Comparison of ENCODE assay signal across 8 cellular contexts in genomic region chr1:68116643-68117235, GRCh38.
A peak's percentile ranks its signal among the peaks of the same experiment; 100 is the strongest.
DNase-seq lines count a peak whose midpoint lies in the region; ATAC-seq, FAIRE-seq and TF ChIP-seq lines count a peak whose summit lies in the region.

No MANE protein-coding gene starts in this region.

- H3K4me3 ChIP-seq in left ventricle myocardium inferior: peak overlapping the region; percentile 24
- peak overlapping the region in 1 of 4 donors; percentile 26 for H3K4me3 ChIP-seq in gastrocnemius medialis

- no peak for TF ChIP-seq POLR2A in gastrocnemius medialis (IDR thresholded peaks at IDR 0.05)

- H3K4me3 Mint-ChIP-seq in activated naive CD8-positive, alpha-beta T cell treated with anti-CD3 and anti-CD28 coated beads for 36 hours: no peak overlapping the region

- intact Hi-C loops in left ventricle myocardium inferior (cut with micrococcal nuclease) (loop anchor here (5.0 to 10.0 kb wide), 2 partner anchors 226 to 352 kb away; no protein-coding TSS in a partner anchor), gastrocnemius medialis (cut with DNase I; ENCODE audit: low total_unique reads) (loop anchor here (1.0 to 10.0 kb wide), 4 partner anchors 116 to 582 kb away; partner anchors contain the start of gene WLS)

- no peaks in the 10 kb centered on the region for H3K9me3 ChIP-seq in left ventricle myocardium inferior (replicated peaks)
- no peaks in the 10 kb centered on the region for H3K9me3 ChIP-seq in gastrocnemius medialis

- H3K36me3 ChIP-seq in left ventricle myocardium inferior (no peaks in the 10 kb centered on the region), gastrocnemius medialis (no peaks in the 10 kb centered on the region)

- H3K27ac Mint-ChIP-seq in activated naive CD8-positive, alpha-beta T cell treated with anti-CD3 and anti-CD28 coated beads for 36 hours: no peak overlapping the region

- peaks cover 3% of the 10 kb centered on the region for H3K4me1 Mint-ChIP-seq in activated naive CD8-positive, alpha-beta T cell treated with anti-CD3 and anti-CD28 coated beads for 36 hours

- H3K27me3 Mint-ChIP-seq in activated naive CD8-positive, alpha-beta T cell treated with anti-CD3 and anti-CD28 coated beads for 36 hours: no peaks in the 10 kb centered on the region

- H3K4me1 ChIP-seq in left ventricle myocardium inferior (peaks cover 46% of the 10 kb centered on the region), gastrocnemius medialis (peaks cover 6 to 10% of the 10 kb centered on the region in 2 donors)

- H3K9me3 Mint-ChIP-seq in activated naive CD8-positive, alpha-beta T cell treated with anti-CD3 and anti-CD28 coated beads for 36 hours: no peaks in the 10 kb centered on the region

- peak; percentile 66 for DNase-seq in EH (ENCODE audit: low read depth)
- DNase-seq in KG1 (lab: John Stamatoyannopoulos, UW): peak; percentile 6
- DNase-seq in RCC 7860 (ENCODE audit: low spot score): peak; percentile 34
- DNase-seq in activated naive CD8-positive, alpha-beta T cell treated with anti-CD3 and anti-CD28 coated beads for 36 hours: peak; percentile 16
- no peak for DNase-seq in left ventricle myocardium inferior
- DNase-seq in gastrocnemius medialis: no peak

- no peak for ATAC-seq in gastrocnemius medialis
- ATAC-seq in HG03108 (IDR thresholded peaks at IDR 0.05; ENCODE audit: unreplicated experiment): no peak
- ATAC-seq in activated CD4-positive, CD25-positive, alpha-beta regulatory T cell treated with anti-CD3 and anti-CD28 coated beads, Interleukin-2, amount 50 U/mL, for 24 hours: no peak

- H3K27me3 ChIP-seq in left ventricle myocardium inferior (ENCODE audit: low read depth) (no peaks in the 10 kb centered on the region), gastrocnemius medialis (no peaks in the 10 kb centered on the region)

- TF ChIP-seq CTCF in left ventricle myocardium inferior (IDR thresholded peaks at IDR 0.05; ENCODE audit: borderline replicate concordance) (peak; percentile 87), gastrocnemius medialis (IDR thresholded peaks at IDR 0.05 in 4 of 5, conservative IDR thresholded peaks at IDR 0.05 in 1 of 5) (peak; percentile 83 to 88 (median 87))

- peak; percentile 20 for FAIRE-seq in RCC 7860 (lab: Jason Lieb, UNC)

- in situ Hi-C loops in gastrocnemius medialis (cut with MboI; ENCODE audit: low sequenced_read_pairs in 4 of 4): loop anchor here (5.0 to 25.0 kb wide), 4 partner anchors 226 to 579 kb away; no protein-coding TSS in a partner anchor

- no peak overlapping the region for H3K27ac ChIP-seq in left ventricle myocardium inferior (replicated peaks)
- no peak overlapping the region for H3K27ac ChIP-seq in gastrocnemius medialis

- no peaks in the 10 kb centered on the region for H3K36me3 Mint-ChIP-seq in activated naive CD8-positive, alpha-beta T cell treated with anti-CD3 and anti-CD28 coated beads for 36 hours

Comparison
In these comparisons a context has a peak if more than half of its experiments do, and no peak if none do; other contexts are left out.
1. DNase-seq: peak in EH (single experiment), KG1 (single experiment), RCC 7860 (single experiment) and activated naive CD8-positive, alpha-beta T cell treated with anti-CD3 and anti-CD28 coated beads for 36 hours (single experiment); none in left ventricle myocardium inferior (single experiment) and gastrocnemius medialis (0 of 2).